14 cellular contexts compared by ENCODE assay signal in genomic region chr10:124842721-124843120, GRCh38. TPM values are rescaled to one million over a fixed set of nuclear protein-coding genes. Genes with fewer than 3 reads are reported as not detected.
A peak's percentile ranks its signal among the peaks of the same experiment; 100 is the strongest.
DNase-seq lines count a peak whose midpoint lies in the region; ATAC-seq and TF ChIP-seq lines count a peak whose summit lies in the region.
"Had no signal": no experiment of that assay in that cellular context is flagged by ENCODE, and none has a peak within 500 bp of the region (broad histone marks: within the 10 kb centered on the region; RNA-seq: fewer than 3 reads in every experiment).

No MANE protein-coding gene starts in this region.

- in situ Hi-C loops in GM23248 (cut with MboI), result no loop called here

- H3K4me2 ChIP-seq in GM23248 (ENCODE audit: unreplicated experiment), result no peak overlapping the region
- H3K4me2 ChIP-seq in mesenchymal stem cell (ENCODE audit: low read length, poor library complexity, severe bottlenecking), result no peak overlapping the region
- H3K4me2 ChIP-seq: BLaER1, KMS-11 had no signal

- H2AK5ac ChIP-seq in mesenchymal stem cell (ENCODE audit: low read length, severe bottlenecking), result no peak overlapping the region

- no peak overlapping the region for H3K14ac ChIP-seq in mesenchymal stem cell (ENCODE audit: low read length in 2 of 2)

- no peak for TF ChIP-seq CTCF in coronary artery (IDR thresholded peaks at IDR 0.05)

- no peaks in the 10 kb centered on the region for H3K79me2 ChIP-seq in GM23248 (ENCODE audit: insufficient read depth)

- H3K4ac ChIP-seq in mesenchymal stem cell (ENCODE audit: low read depth in 1 of 2, low read length in 2 of 2), result no peak overlapping the region

- H2BK5ac ChIP-seq in mesenchymal stem cell (ENCODE audit: low read depth, low read length, poor library complexity, severe bottlenecking), result no peak overlapping the region

- H3K23ac ChIP-seq in mesenchymal stem cell (ENCODE audit: low read length in 2 of 2), result no peak overlapping the region

- H2BK120ac ChIP-seq in mesenchymal stem cell (ENCODE audit: low read depth, low read length), result no peak overlapping the region

- H3K4me3 ChIP-seq in GM23248 (no peak overlapping the region), adipocyte (ENCODE audit: low read length) (no peak overlapping the region), mesenchymal stem cell (ENCODE audit: insufficient read depth in 1 of 2, low read depth in 1 of 2, low read length in 2 of 2) (no peak overlapping the region), coronary artery (no peak overlapping the region)
- H3K4me3 ChIP-seq: BLaER1, HAP-1 had no signal

- H2AFZ ChIP-seq in GM23248, result 0 out of 2 replicates have a peak overlapping the region, but pooled peaks have one; percentile 29
- no peak overlapping the region for H2AFZ ChIP-seq in mesenchymal stem cell (ENCODE audit: low read depth, low read length)

- H3K79me1 ChIP-seq in mesenchymal stem cell (replicated peaks; ENCODE audit: low read length, poor library complexity, severe bottlenecking), result no peaks in the 10 kb centered on the region

- no peaks in the 10 kb centered on the region for H3K9me2 ChIP-seq in GM23248 (ENCODE audit: insufficient read depth)

- DNase-seq in AG20443 (ENCODE audit: low spot score) (peak; percentile 19), GM23248 (peak; percentile 10), adipocyte (ENCODE audit: low read depth) (peak; percentile 14), mesenchymal stem cell (peak; percentile 2), coronary artery (ENCODE audit: low spot score) (no peak), SKM-1 (lab: John Stamatoyannopoulos, UW; ENCODE audit: unreplicated experiment) (no peak)
- DNase-seq: CD4-positive, alpha-beta memory T cell; DMS153; DMS79 had no signal

- no peak overlapping the region for H4K8ac ChIP-seq in mesenchymal stem cell (ENCODE audit: low read length)

- no peak for ATAC-seq in GM19452 (IDR thresholded peaks at IDR 0.05; ENCODE audit: unreplicated experiment)
- no peak for ATAC-seq in HG03025 (IDR thresholded peaks at IDR 0.05; ENCODE audit: low FRiP score, unreplicated experiment)

- H2BK15ac ChIP-seq in mesenchymal stem cell (ENCODE audit: low read depth, poor library complexity, severe bottlenecking), result no peak overlapping the region

- H3K27me3 ChIP-seq in GM23248 (replicated peaks; ENCODE audit: insufficient read depth), result no peaks in the 10 kb centered on the region
- peaks cover 7% of the 10 kb centered on the region for H3K27me3 ChIP-seq in adipocyte (replicated peaks; ENCODE audit: control insufficient read depth, insufficient read depth, low read length)
- peaks cover 0 to 7% of the 10 kb centered on the region in 2 experiments for H3K27me3 ChIP-seq in mesenchymal stem cell (ENCODE audit: control insufficient read depth in 1 of 2, insufficient read depth in 1 of 2, low read length in 2 of 2)
- H3K27me3 ChIP-seq: BLaER1 had no signal

- H2BK12ac ChIP-seq in mesenchymal stem cell (ENCODE audit: low read length in 2 of 2), result no peak overlapping the region

- no peak overlapping the region for H3K9ac ChIP-seq in GM23248
- no peak overlapping the region for H3K9ac ChIP-seq in adipocyte (ENCODE audit: low read length)
- H3K9ac ChIP-seq in mesenchymal stem cell (ENCODE audit: low read length), result no peak overlapping the region
- H3K9ac ChIP-seq: BLaER1, KMS-11 had no signal

- H3F3A ChIP-seq in GM23248 (ENCODE audit: insufficient read depth), result peaks cover 8% of the 10 kb centered on the region; the same call in 1 of the 2 replicates

- H3K18ac ChIP-seq in mesenchymal stem cell (ENCODE audit: low read depth in 1 of 2, low read length in 2 of 2), result no peak overlapping the region

- no peak overlapping the region for H3K27ac ChIP-seq in GM23248
- no peak overlapping the region for H3K27ac ChIP-seq in mesenchymal stem cell (ENCODE audit: low read length, poor library complexity, severe bottlenecking)
- no peak overlapping the region for H3K27ac ChIP-seq in coronary artery
- H3K27ac ChIP-seq: BLaER1, KMS-11 had no signal

- no peak overlapping the region for H4K91ac ChIP-seq in mesenchymal stem cell (ENCODE audit: low read length)

- no peaks in the 10 kb centered on the region for H3K36me3 ChIP-seq in GM23248 (ENCODE audit: low read depth)
- no peaks in the 10 kb centered on the region for H3K36me3 ChIP-seq in adipocyte (ENCODE audit: control insufficient read depth, insufficient read depth, low read length, severe bottlenecking)
- no peaks in the 10 kb centered on the region for H3K36me3 ChIP-seq in mesenchymal stem cell (ENCODE audit: control insufficient read depth in 1 of 2, insufficient read depth in 2 of 2, low read depth in 1 of 2, low read length in 2 of 2)
- H3K36me3 ChIP-seq: BLaER1, HAP-1 had no signal

- H4K20me1 ChIP-seq in GM23248 (ENCODE audit: insufficient read depth), result no peaks in the 10 kb centered on the region
- H4K20me1 ChIP-seq: BLaER1 had no signal

- H3K4me1 ChIP-seq in GM23248 (ENCODE audit: insufficient read depth) (no peaks in the 10 kb centered on the region), adipocyte (ENCODE audit: control insufficient read depth, insufficient read depth, low read length) (peaks cover 6% of the 10 kb centered on the region), mesenchymal stem cell (ENCODE audit: control insufficient read depth, insufficient read depth, low read depth, low read length) (no peaks in the 10 kb centered on the region)
- H3K4me1 ChIP-seq: HAP-1 had no signal

- 24 to 27% methylated on average over 3 of the region's 3 CpGs for WGBS in GM23248 (ENCODE audit: low coverage in 1 of 2, low lambda C conversion rate in 2 of 2, missing lambda C conversion rate in 2 of 2), 2 experiments
- WGBS in mesenchymal stem cell, result 97% methylated on average over 2 of the region's 3 CpGs

- H3K9me3 ChIP-seq in GM23248 (ENCODE audit: low read depth) (no peaks in the 10 kb centered on the region), adipocyte (ENCODE audit: control insufficient read depth, low read length) (no peaks in the 10 kb centered on the region), mesenchymal stem cell (ENCODE audit: control insufficient read depth, low read length) (no peaks in the 10 kb centered on the region)
- H3K9me3 ChIP-seq: BLaER1, HAP-1 had no signal

RNA-seq across cellular contexts. Expression of gene ABRAXAS2, which starts 41.1 kb away (rescaled TPM):
- 11.8 and 13.5 TPM in 2 replicates for total RNA-seq in GM23248 (2014; rRNA removed; shearing (Covaris generic))
- polyA plus RNA-seq in GM23248 (2016; fragmentation: Nextera tagmentation; extraction: Ambion mirVana), result 13.2 and 14.5 TPM in 2 replicates
- polyA plus RNA-seq in mesenchymal stem cell (2013, experiment 1 of 2), result 15.6 TPM
- polyA plus RNA-seq in mesenchymal stem cell (2013, experiment 2 of 2), result 15.1 TPM

RNA-seq across cellular contexts. Expression of gene EEF1AKMT2, which starts 51.0 kb away (rescaled TPM):
- total RNA-seq in GM23248 (2014; rRNA removed; shearing (Covaris generic)), result 19.6 and 24.0 TPM in 2 replicates
- polyA plus RNA-seq in GM23248 (2016; fragmentation: Nextera tagmentation; extraction: Ambion mirVana), result 25.4 and 27.4 TPM in 2 replicates
- polyA plus RNA-seq in mesenchymal stem cell (2013, experiment 1 of 2), result 9.7 TPM
- polyA plus RNA-seq in mesenchymal stem cell (2013, experiment 2 of 2), result 10.9 TPM

Comparison
In these comparisons a context has a peak if more than half of its experiments do, and no peak if none do; other contexts are left out.
1. DNase-seq: peak in AG20443 (single experiment), GM23248 (single experiment), adipocyte (single experiment) and mesenchymal stem cell (single experiment); none in coronary artery (single experiment) and SKM-1 (single experiment).